28 cellular contexts compared by ENCODE assay signal in genomic region chr7:2786607-2787116, GRCh38. TPM values are rescaled to one million over a fixed set of nuclear protein-coding genes. Genes with fewer than 3 reads are reported as not detected.
A peak's percentile ranks its signal among the peaks of the same experiment; 100 is the strongest.
DNase-seq lines count a peak whose midpoint lies in the region; ATAC-seq, FAIRE-seq and TF ChIP-seq lines count a peak whose summit lies in the region.
"Had no signal": no experiment of that assay in that cellular context is flagged by ENCODE, and none has a peak within 500 bp of the region (broad histone marks: within the 10 kb centered on the region; RNA-seq: fewer than 3 reads in every experiment).

No MANE protein-coding gene starts in this region.

- H3K27ac ChIP-seq in HepG2 (ENCODE audit: extremely low read length, insufficient read depth, low read length): no peak overlapping the region
- H3K27ac ChIP-seq in right lobe of liver: no peak overlapping the region
- H3K27ac ChIP-seq in hepatocyte: peak overlapping the region; percentile 58
- H3K27ac ChIP-seq in trophoblast cell (ENCODE audit: low read depth, low read length): peak overlapping the region; percentile 76
- H3K27ac ChIP-seq in testis: no peak overlapping the region
- H3K27ac ChIP-seq: BLaER1 had no signal

- no peaks in the 10 kb centered on the region for H3K9me3 ChIP-seq in HepG2 (ENCODE audit: low read length)
- no peaks in the 10 kb centered on the region for H3K9me3 ChIP-seq in right lobe of liver
- no peaks in the 10 kb centered on the region for H3K9me3 ChIP-seq in hepatocyte (ENCODE audit: low read depth)
- H3K9me3 ChIP-seq in trophoblast cell (ENCODE audit: insufficient read depth, low read depth, low read length): no peaks in the 10 kb centered on the region
- H3K9me3 ChIP-seq in testis: no peaks in the 10 kb centered on the region

- H4K20me1 ChIP-seq in HepG2 (ENCODE audit: insufficient read depth, low read length) (no peaks in the 10 kb centered on the region), hepatocyte (ENCODE audit: insufficient read depth, poor library complexity, severe bottlenecking) (no peaks in the 10 kb centered on the region)

- no peak for TF ChIP-seq CTCF in HepG2 (CRISPR knock-in tag; IDR thresholded peaks at IDR 0.05)
- TF ChIP-seq CTCF in right lobe of liver (IDR thresholded peaks at IDR 0.05): no peak
- TF ChIP-seq CTCF in hepatocyte (IDR thresholded peaks at IDR 0.05; ENCODE audit: poor library complexity): no peak
- TF ChIP-seq CTCF in testis (IDR thresholded peaks at IDR 0.05): no peak

- POLR2A ChIA-PET in HepG2 (lab: Yijun Ruan, JAX): no interaction called here

- H3K79me2 ChIP-seq in HepG2 (ENCODE audit: insufficient read depth, low read length) (peaks cover 6% of the 10 kb centered on the region), hepatocyte (peaks cover 24% of the 10 kb centered on the region), trophoblast cell (ENCODE audit: control insufficient read depth, insufficient read depth, low read length, poor library complexity) (peaks cover 19% of the 10 kb centered on the region)

- H3K4ac ChIP-seq in trophoblast cell (ENCODE audit: low read depth, low read length): peak overlapping the region; percentile 78

- H3K4me2 ChIP-seq in HepG2 (ENCODE audit: low read depth, low read length): no peak overlapping the region
- no peak overlapping the region for H3K4me2 ChIP-seq in hepatocyte
- H3K4me2 ChIP-seq in trophoblast cell (ENCODE audit: low read length): no peak overlapping the region
- H3K4me2 ChIP-seq: BLaER1, GM23338 had no signal

- H4K8ac ChIP-seq in trophoblast cell (ENCODE audit: low read depth, low read length): peak overlapping the region; percentile 49

- H3K4me3 ChIP-seq in HepG2 (replicated peaks in 1 of 3; ENCODE audit: insufficient read depth in 1 of 3, low read depth in 2 of 3, low read length in 3 of 3) (no peak overlapping the region), right lobe of liver (no peak overlapping the region), hepatocyte (no peak overlapping the region), trophoblast cell (ENCODE audit: low read depth, low read length) (no peak overlapping the region), testis (no peak overlapping the region)
- H3K4me3 ChIP-seq: BLaER1, GM23338, HAP-1 had no signal

- H2AFZ ChIP-seq in HepG2 (ENCODE audit: low read length) (no peak overlapping the region), hepatocyte (no peak overlapping the region), trophoblast cell (ENCODE audit: insufficient read depth, low read length, poor library complexity) (no peak overlapping the region)
- H2AFZ ChIP-seq: GM23338 had no signal

- no peak overlapping the region for H4K12ac ChIP-seq in trophoblast cell (ENCODE audit: low read depth, low read length)

- DNase-seq in HepG2 (ENCODE audit: low spot score) (no peak), right lobe of liver (no peak), hepatocyte (ENCODE audit: low spot score) (no peak), trophoblast cell (no peak), testis (no peak)
- DNase-seq: 8988T; ACHN; CD4-positive, CD25-positive, alpha-beta regulatory T cell; DMS153; DND-41; HFFc6; IMR-90; NCI-H1048; NCI-H1417; NCI-H1694; NCI-H2029 treated with DMSO at 0.1 percent for 48 hours; NCI-H446 treated with DMSO at 0.1 percent for 48 hours; NCI-H526; NCI-H82; NK-92 treated with Interleukin-12 subunit alpha and Interleukin-12 subunit beta, amount 100 ng/mL, for 24 hours; SHP77 treated with DMSO at 0.1 percent for 48 hours had no signal

- no peak for TF ChIP-seq RAD21 in HepG2 (CRISPR knock-in tag; IDR thresholded peaks at IDR 0.05)

- in situ Hi-C loops in HepG2 (cut with HindIII; ENCODE audit: extremely low pct_ligation_motif_present, low pct_unique_long_range_greater_than_20kb): no loop called here

- intact Hi-C loops in HepG2 (cut with micrococcal nuclease; ENCODE audit: unreplicated experiment): no loop called here
- intact Hi-C loops in right lobe of liver (cut with DNase I): no loop called here
- intact Hi-C loops in testis (cut with DNase I; ENCODE audit: low total_unique reads): no loop called here

- H3K36me3 ChIP-seq in HepG2 (replicated peaks in 1 of 2; ENCODE audit: control insufficient read depth in 1 of 2, insufficient read depth in 2 of 2, low read length in 2 of 2) (peaks cover 24 to 59% of the 10 kb centered on the region in 2 experiments; a peak in 4 of 5 replicates), right lobe of liver (no peaks in the 10 kb centered on the region), hepatocyte (replicated peaks; ENCODE audit: insufficient read depth, low read depth) (no peaks in the 10 kb centered on the region), trophoblast cell (ENCODE audit: control insufficient read depth in 1 of 2, insufficient read depth in 2 of 2, low read length in 2 of 2) (peaks cover 30 to 35% of the 10 kb centered on the region in 2 experiments), testis (ENCODE audit: low read depth, missing control alignments) (no peaks in the 10 kb centered on the region)

- CTCF ChIA-PET in HepG2 (lab: Yijun Ruan, JAX; ENCODE audit: low intra/inter-chr PET ratio, low total read pairs): no interaction called here

- H3K4me1 ChIP-seq in HepG2 (ENCODE audit: insufficient read depth, low read length): no peaks in the 10 kb centered on the region
- no peaks in the 10 kb centered on the region for H3K4me1 ChIP-seq in right lobe of liver
- H3K4me1 ChIP-seq in hepatocyte (ENCODE audit: insufficient read depth): no peaks in the 10 kb centered on the region
- peaks cover 42 to 43% of the 10 kb centered on the region in 2 experiments for H3K4me1 ChIP-seq in trophoblast cell (ENCODE audit: control insufficient read depth in 1 of 2, insufficient read depth in 2 of 2, low read length in 2 of 2)
- no peaks in the 10 kb centered on the region for H3K4me1 ChIP-seq in testis
- H3K4me1 ChIP-seq: HAP-1 had no signal

- H3K9ac ChIP-seq in HepG2 (ENCODE audit: insufficient read depth, low read depth, low read length): no peak overlapping the region
- H3K9ac ChIP-seq in trophoblast cell (ENCODE audit: low read length): no peak overlapping the region
- H3K9ac ChIP-seq: BLaER1 had no signal

- peak overlapping the region; percentile 77 for H3K18ac ChIP-seq in trophoblast cell (ENCODE audit: low read length)

- no TSS peak for BruUV-seq in HepG2 (replicated peaks; lab: Mats Ljungman, UMichigan)

- H3K9me2 ChIP-seq in hepatocyte (replicated peaks; ENCODE audit: insufficient read depth): no peaks in the 10 kb centered on the region

- peaks cover 31% of the 10 kb centered on the region for H3K79me1 ChIP-seq in trophoblast cell (ENCODE audit: low read length)

- WGBS in HepG2 (ENCODE audit: low lambda C conversion rate): 100% methylated on average over 4 of the region's 11 CpGs
- 100% methylated on average over 1 of the region's 11 CpGs for WGBS in right lobe of liver (ENCODE audit: insufficient coverage, low coverage, low lambda C conversion rate, missing lambda C conversion rate)
- 92% methylated on average over 11 of the region's 11 CpGs for WGBS in hepatocyte (ENCODE audit: low lambda C conversion rate, missing lambda C conversion rate)
- no CpG with 5 or more reads among the region's 11 CpGs for WGBS in trophoblast cell (ENCODE audit: extremely low coverage, insufficient coverage, insufficient read length)
- 90 to 96% methylated on average over 8 to 11 of the region's 11 CpGs for WGBS in testis, 2 donors

- no peak for ATAC-seq in HepG2
- ATAC-seq in right lobe of liver: no peak
- ATAC-seq in GM19324 (IDR thresholded peaks at IDR 0.05; ENCODE audit: low FRiP score, unreplicated experiment): no peak
- ATAC-seq in HG03097 (IDR thresholded peaks at IDR 0.05; ENCODE audit: low FRiP score, unreplicated experiment): no peak
- ATAC-seq: GM23338, Panc1 had no signal

- peak overlapping the region; percentile 87 for H4K91ac ChIP-seq in trophoblast cell (ENCODE audit: low read depth, low read length)

- peak overlapping the region; percentile 67 for H2BK120ac ChIP-seq in trophoblast cell (ENCODE audit: insufficient read depth, low read length, poor library complexity)

- no peak for TF ChIP-seq EP300 in HepG2 (IDR thresholded peaks at IDR 0.05; ENCODE audit: low read depth in 2 of 2, low read length in 2 of 2)
- no peak for TF ChIP-seq EP300 in HepG2 (CRISPR knock-in tag; IDR thresholded peaks at IDR 0.05; ENCODE audit: borderline replicate concordance)

- no peak overlapping the region for H3K23ac ChIP-seq in trophoblast cell (ENCODE audit: low read length)

- FAIRE-seq in HepG2 (lab: Jason Lieb, UNC): no peak
- FAIRE-seq: GM12892 had no signal

- peak overlapping the region; percentile 28 for H3K14ac ChIP-seq in trophoblast cell (ENCODE audit: low read length)

- H2BK5ac ChIP-seq in trophoblast cell (ENCODE audit: low read depth, low read length, poor library complexity): peak overlapping the region; percentile 65

- H2BK12ac ChIP-seq in trophoblast cell (ENCODE audit: low read length): peak overlapping the region; percentile 68

- H2AK5ac ChIP-seq in trophoblast cell (ENCODE audit: low read length): peak overlapping the region; percentile 78

- no peak for TF ChIP-seq POLR2A in HepG2 (IDR thresholded peaks at IDR 0.05; ENCODE audit: insufficient read depth in 1 of 2, low read depth in 2 of 2, low read length in 2 of 2)
- no peak for TF ChIP-seq POLR2A in right lobe of liver (IDR thresholded peaks at IDR 0.05)
- TF ChIP-seq POLR2A in testis (IDR thresholded peaks at IDR 0.05): no peak

- H3K27me3 ChIP-seq in HepG2 (ENCODE audit: control insufficient read depth in 1 of 2, insufficient read depth in 2 of 2, low read length in 2 of 2): no peaks in the 10 kb centered on the region
- H3K27me3 ChIP-seq in right lobe of liver: no peaks in the 10 kb centered on the region
- no peaks in the 10 kb centered on the region for H3K27me3 ChIP-seq in hepatocyte
- H3K27me3 ChIP-seq in trophoblast cell (ENCODE audit: insufficient read depth, low read length): no peaks in the 10 kb centered on the region
- H3K27me3 ChIP-seq in testis: no peaks in the 10 kb centered on the region
- H3K27me3 ChIP-seq: BLaER1 had no signal

RNA-seq across cellular contexts. Expression of gene GNA12, which starts 57.4 kb away (rescaled TPM):
- total RNA-seq in HepG2 (2016; rRNA removed; fragmentation: Illumina TruSeq; extraction: Trizol) (16.2 and 23.3 TPM in 2 replicates), right lobe of liver (10 to 100 TPM; 10.3 to 32.1 (median 14.1) TPM), hepatocyte (28.4 and 54.8 TPM in 2 replicates), testis (10 to 100 TPM; 50.0 to 69.6 TPM)
- 7.2 and 7.5 TPM in 2 replicates for total RNA-seq in HepG2 (2016; cell fraction: cytosol; rRNA removed; fragmentation: Illumina TruSeq; extraction: Trizol; ENCODE audit: low read depth)
- 16.1 and 17.2 TPM in 2 replicates for total RNA-seq in HepG2 (2016; cell fraction: insoluble cytoplasmic fraction; rRNA removed; fragmentation: Illumina TruSeq; extraction: Trizol)
- 26.9 and 27.9 TPM in 2 replicates for total RNA-seq in HepG2 (2016; cell fraction: membrane; rRNA removed; fragmentation: Illumina TruSeq; extraction: Trizol)
- total RNA-seq in HepG2 (2016; cell fraction: nucleus; rRNA removed; fragmentation: Illumina TruSeq; extraction: Trizol): 14.4 and 16.2 TPM in 2 replicates
- polyA plus RNA-seq in HepG2 (2011; rRNA removed) (50.9 and 68.0 TPM in 2 replicates), hepatocyte (34.8 and 40.2 TPM in 2 replicates), testis (ENCODE audit: insufficient read depth, low read depth, low replicate concordance) (53.2 TPM)
- 45.6 and 47.6 TPM in 2 replicates for polyA plus RNA-seq in HepG2 (2011; cell fraction: cytosol; rRNA removed)
- polyA plus RNA-seq in HepG2 (2011; cell fraction: nucleus; rRNA removed): 34.2 and 39.3 TPM in 2 replicates
- 39.2 and 40.4 TPM in 2 replicates for polyA plus RNA-seq in HepG2 (2012)
- polyA plus RNA-seq in HepG2 (2016; cell fraction: cytosol; fragmentation: Illumina TruSeq; extraction: Trizol; ENCODE audit: low read depth): 11.0 and 12.4 TPM in 2 replicates
- 33.6 and 42.6 TPM in 2 replicates for polyA plus RNA-seq in HepG2 (2016; cell fraction: insoluble cytoplasmic fraction; fragmentation: Illumina TruSeq; extraction: Trizol; ENCODE audit: low read depth)
- 39.2 and 40.8 TPM in 2 replicates for polyA plus RNA-seq in HepG2 (2016; cell fraction: membrane; fragmentation: Illumina TruSeq; extraction: Trizol; ENCODE audit: low read depth)
- 26.9 and 29.3 TPM in 2 replicates for polyA plus RNA-seq in HepG2 (2016; cell fraction: nucleus; fragmentation: Illumina TruSeq; extraction: Trizol; ENCODE audit: insufficient read depth, low read depth)
- polyA minus RNA-seq in HepG2 (2011; rRNA and poly(A)+ RNA removed; ENCODE audit: low replicate concordance): 54.6 and 166 TPM in 2 replicates
- 37.4 and 48.5 TPM in 2 replicates for polyA minus RNA-seq in HepG2 (2011; cell fraction: cytosol; rRNA and poly(A)+ RNA removed)
- 30.9 and 39.8 TPM in 2 replicates for polyA minus RNA-seq in HepG2 (2011; cell fraction: nucleus; rRNA and poly(A)+ RNA removed)
- polyA plus RNA-seq in trophoblast cell (2013): 166 and 173 TPM in 2 replicates

Comparison
In these comparisons a context has a peak if more than half of its experiments do, and no peak if none do; other contexts are left out.
1. H3K27ac ChIP-seq: peak in hepatocyte (single experiment) and trophoblast cell (single experiment); none in HepG2 (single experiment), right lobe of liver (0 of 3) and testis (0 of 2).